Comparison of ENCODE assay signal across 8 cellular contexts in the genomic region with DNA sequence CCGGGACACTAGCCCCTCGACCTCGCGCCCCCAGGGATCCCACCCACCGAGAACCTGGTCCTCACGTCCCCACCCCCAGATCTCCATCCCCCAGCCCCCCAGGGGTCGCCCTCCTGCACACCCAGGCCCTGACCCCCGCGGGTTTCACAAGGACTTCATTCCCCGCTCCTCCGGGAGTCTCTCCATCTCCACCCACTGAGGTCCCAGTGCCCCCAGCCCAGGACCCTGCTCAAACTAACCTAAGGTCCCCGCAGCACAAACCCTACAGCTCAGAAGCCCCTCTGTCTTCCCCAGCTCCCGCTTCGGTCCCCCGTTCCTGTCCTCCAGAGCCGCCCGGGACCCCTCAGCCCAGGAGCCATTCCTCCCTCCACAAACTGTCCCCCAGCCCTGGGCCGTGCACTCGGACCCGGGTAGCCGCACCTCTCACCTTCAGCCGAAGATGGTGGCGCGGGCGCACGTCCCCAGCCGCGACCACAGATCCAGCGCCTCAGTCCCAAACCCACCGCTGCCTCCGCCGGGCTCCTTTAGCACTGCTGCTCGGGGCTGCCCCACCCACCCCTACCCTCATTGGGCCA. TPM values are rescaled to one million over a fixed set of nuclear protein-coding genes. Genes with fewer than 3 reads are reported as not detected.
DNase-seq lines count a peak whose midpoint lies in the region; ATAC-seq and TF ChIP-seq lines count a peak whose summit lies in the region.

A gene (minus strand): TSS at position 499 of the 575 bp plus-strand sequence. CDS start 7,479 bp downstream, outside the sequence.

- TF ChIP-seq POLR2A in spleen (IDR thresholded peaks at IDR 0.05), result no peak

- H3K27me3 Mint-ChIP-seq in activated CD4-positive, alpha-beta T cell treated with anti-CD3 and anti-CD28 coated beads, Interleukin-2, amount 10 ng/mL, durations not matched to agents 7 days and 5 days, result peaks cover 56% of the 10 kb centered on the region

- peaks cover 0 to 4% of the 10 kb centered on the region in 2 donors for H3K4me1 ChIP-seq in ascending aorta
- peaks cover 14% of the 10 kb centered on the region for H3K4me1 ChIP-seq in iPS-15b (ENCODE audit: control insufficient read depth, insufficient read depth, low read length)
- H3K4me1 ChIP-seq in spleen, result peaks cover 13 to 36% (median 26%) of the 10 kb centered on the region in 6 donors

- WGBS in spleen, 5 donors, result 0 to 1% (median 0%) methylated on average over 23 to 33 of the region's 33 CpGs

- DNase-seq in activated CD4-positive, alpha-beta T cell treated with anti-CD3 and anti-CD28 coated beads, Interleukin-2, amount 10 ng/mL, durations not matched to agents 7 days and 5 days, result no peak
- no peak for DNase-seq in activated CD4-positive, alpha-beta T cell treated with anti-CD3 and anti-CD28 coated beads for 48 hours
- DNase-seq in ascending aorta (ENCODE audit: low spot score in 2 of 2), result peak in 1 of 2 donors; percentile 67
- peak; percentile 75 for DNase-seq in spleen
- DNase-seq in midbrain (lab: John Stamatoyannopoulos, UW), result no peak
- DNase-seq in DMS114 treated with DMSO at 0.1 percent for 48 hours (lab: John Stamatoyannopoulos, UW; ENCODE audit: unreplicated experiment), result no peak

- peaks cover 11% of the 10 kb centered on the region for H3K4me1 Mint-ChIP-seq in activated CD4-positive, alpha-beta T cell treated with anti-CD3 and anti-CD28 coated beads, Interleukin-2, amount 10 ng/mL, durations not matched to agents 7 days and 5 days

- H3K27ac ChIP-seq in ascending aorta (peak within 1 kb of the TSS; percentile 94 to 98), spleen (peak within 1 kb of the TSS in 4 of 8 donors; percentile 10 to 48 (median 22))

- peak within 1 kb of the TSS; percentile 71 for H3K9ac ChIP-seq in iPS-15b (ENCODE audit: low read depth, low read length)

- H3K9me3 ChIP-seq in ascending aorta, result no peaks in the 10 kb centered on the region
- H3K9me3 ChIP-seq in iPS-15b (ENCODE audit: control insufficient read depth, insufficient read depth, low read length), result no peaks in the 10 kb centered on the region
- no peaks in the 10 kb centered on the region for H3K9me3 ChIP-seq in spleen

- CTCF ChIA-PET in activated CD4-positive, alpha-beta T cell treated with anti-CD3 and anti-CD28 coated beads, Interleukin-2, amount 10 ng/mL, durations not matched to agents 7 days and 5 days (lab: Charles Lee), result interaction anchor here (0.5 to 1.3 kb wide), 2 partner anchors 49 to 117 kb away, joined by 3 read pairs; no protein-coding TSS in a partner anchor

- POLR2A ChIA-PET in activated CD4-positive, alpha-beta T cell treated with anti-CD3 and anti-CD28 coated beads, Interleukin-2, amount 10 ng/mL, durations not matched to agents 7 days and 5 days (lab: Charles Lee), result no interaction called here

- H3K36me3 ChIP-seq in ascending aorta (no peaks in the 10 kb centered on the region), iPS-15b (ENCODE audit: control insufficient read depth, insufficient read depth, low read length) (no peaks in the 10 kb centered on the region), spleen (no peaks in the 10 kb centered on the region)

- H3K27ac Mint-ChIP-seq in activated CD4-positive, alpha-beta T cell treated with anti-CD3 and anti-CD28 coated beads, Interleukin-2, amount 10 ng/mL, durations not matched to agents 7 days and 5 days, result peak within 1 kb of the TSS; percentile 73

- H3K9me3 Mint-ChIP-seq in activated CD4-positive, alpha-beta T cell treated with anti-CD3 and anti-CD28 coated beads, Interleukin-2, amount 10 ng/mL, durations not matched to agents 7 days and 5 days, result no peaks in the 10 kb centered on the region

- H3K4me3 Mint-ChIP-seq in activated CD4-positive, alpha-beta T cell treated with anti-CD3 and anti-CD28 coated beads, Interleukin-2, amount 10 ng/mL, durations not matched to agents 7 days and 5 days, result peak within 1 kb of the TSS; percentile 87

- intact Hi-C loops in ascending aorta (cut with DNase I), result loop anchor here (1.0 to 5.0 kb wide), 5 partner anchors 20 to 116 kb away; no protein-coding TSS in a partner anchor
- intact Hi-C loops in spleen (cut with DNase I; ENCODE audit: low total_unique reads), result no loop called here

- TF ChIP-seq CTCF in ascending aorta (IDR thresholded peaks at IDR 0.05) (peak; percentile 36 to 42 (median 39)), spleen (IDR thresholded peaks at IDR 0.05 in 8 of 11, conservative IDR thresholded peaks at IDR 0.05 in 3 of 11) (no peak)

- H3K4me3 ChIP-seq in ascending aorta, result peak within 1 kb of the TSS; percentile 68 to 90
- peak within 1 kb of the TSS; percentile 82 for H3K4me3 ChIP-seq in iPS-15b (ENCODE audit: low read depth, low read length)
- peak within 1 kb of the TSS; percentile 65 to 88 (median 78) for H3K4me3 ChIP-seq in spleen

- H3K27me3 ChIP-seq in ascending aorta (no peaks in the 10 kb centered on the region), iPS-15b (ENCODE audit: control insufficient read depth, insufficient read depth, low read length) (no peaks in the 10 kb centered on the region), spleen (replicated peaks in 1 of 7) (peaks cover 3 to 98% (median 46%) of the 10 kb centered on the region in 7 donors)

- no peak for ATAC-seq in GM19023 (IDR thresholded peaks at IDR 0.05; ENCODE audit: unreplicated experiment)

- H3K36me3 Mint-ChIP-seq in activated CD4-positive, alpha-beta T cell treated with anti-CD3 and anti-CD28 coated beads, Interleukin-2, amount 10 ng/mL, durations not matched to agents 7 days and 5 days (ENCODE audit: low read depth), result no peaks in the 10 kb centered on the region

RNA-seq across cellular contexts. Expression of the gene that starts here (rescaled TPM):
- 10 to 100 TPM in 1 of 2 experiments, 1 to 10 TPM in 1; 8.3 to 10.3 TPM for total RNA-seq in activated CD4-positive, alpha-beta T cell treated with anti-CD3 and anti-CD28 coated beads, Interleukin-2, amount 10 ng/mL, durations not matched to agents 7 days and 5 days
- 378 TPM for total RNA-seq in ascending aorta
- 10 to 100 TPM in 1 of 7 donors, 1 to 10 TPM in 6; 3.0 to 14.4 (median 8.2) TPM for total RNA-seq in spleen
- polyA plus RNA-seq in spleen, result 1 to 10 TPM; 1.0 to 2.2 (median 1.8) TPM

Comparison
In these comparisons a context has a peak if more than half of its experiments do, and no peak if none do; other contexts are left out.
1. RNA of the gene that starts here (total RNA-seq): 378 TPM in ascending aorta (single experiment); 8.3 to 10.3 TPM in activated CD4-positive, alpha-beta T cell treated with anti-CD3 and anti-CD28 coated beads, Interleukin-2, amount 10 ng/mL, durations not matched to agents 7 days and 5 days and 3.0 to 14.4 TPM in spleen; every median in the first group is over 10 times any median in the second.
2. CTCF ChIP-seq: peak in ascending aorta (3 of 3); none in spleen (0 of 11).
3. Peak in every context shown above with its lines, with median percentiles within 50 percentile points of each other: H3K4me3 ChIP-seq.